ENCODE assay signal across 13 cellular contexts in genomic region chr6:71706523-71706922, GRCh38.
DNase-seq lines count a peak whose midpoint lies in the region; ATAC-seq and TF ChIP-seq lines count a peak whose summit lies in the region.
"Had no signal": no experiment of that assay in that cellular context is flagged by ENCODE, and none has a peak within 500 bp of the region (broad histone marks: within the 10 kb centered on the region; RNA-seq: fewer than 3 reads in every experiment).

No MANE protein-coding gene starts in this region.

- POLR2A ChIA-PET in PC-9 (lab: Charles Lee; ENCODE audit: unreplicated experiment) = no interaction called here

- DNase-seq in NAMALWA (ENCODE audit: low spot score) (peak; percentile 38), stomach (no peak), PC-9 (no peak)
- no peak for DNase-seq in activated T-helper 2 cell treated with anti-CD3 and anti-CD28 coated beads, Interferon-gamma antibody, Interleukin-2, Interleukin-4, amounts not matched to agents 10 μg/mL and 5 μg/mL and 100 μg/mL, durations not matched to agents 14 hours and 24 hours and 36 hours (ENCODE audit: low spot score)
- no peak for DNase-seq in stimulated activated CD4-positive, alpha-beta T cell treated with anti-CD3 and anti-CD28 coated beads, Interleukin-2, amount 100 ng/mL, for 48 hours
- DNase-seq: activated CD4-positive, CD25-positive, alpha-beta regulatory T cell; BE2C; NCI-H1092 treated with DMSO at 0.1 percent for 48 hours; NCI-H226; Peyer's patch had no signal

- TF ChIP-seq EP300 in stomach (IDR thresholded peaks at IDR 0.05) = no peak

- intact Hi-C loops in stomach (cut with DNase I; ENCODE audit: low total_unique reads) (no loop called here), PC-9 (cut with micrococcal nuclease; ENCODE audit: unreplicated experiment) (no loop called here)
- intact Hi-C loops in activated T-helper 2 cell treated with anti-CD3 and anti-CD28 coated beads, Interferon-gamma antibody, Interleukin-2, Interleukin-4, amounts not matched to agents 10 μg/mL and 5 μg/mL and 100 μg/mL, durations not matched to agents 14 hours and 24 hours and 36 hours (cut with micrococcal nuclease) = no loop called here

- no peaks in the 10 kb centered on the region for H3K36me3 ChIP-seq in stomach
- H3K36me3 ChIP-seq in PC-9 (ENCODE audit: low read depth) = no peaks in the 10 kb centered on the region
- H3K36me3 ChIP-seq: BE2C, Peyer's patch had no signal

- no peak overlapping the region for H3K27ac Mint-ChIP-seq in activated T-helper 2 cell treated with anti-CD3 and anti-CD28 coated beads, Interferon-gamma antibody, Interleukin-2, Interleukin-4, amounts not matched to agents 10 μg/mL and 5 μg/mL and 100 μg/mL, durations not matched to agents 14 hours and 24 hours and 36 hours

- H3K4me3 Mint-ChIP-seq in activated T-helper 2 cell treated with anti-CD3 and anti-CD28 coated beads, Interferon-gamma antibody, Interleukin-2, Interleukin-4, amounts not matched to agents 10 μg/mL and 5 μg/mL and 100 μg/mL, durations not matched to agents 14 hours and 24 hours and 36 hours (ENCODE audit: low read depth) = no peak overlapping the region

- no peak overlapping the region for H3K27ac ChIP-seq in stomach
- H3K27ac ChIP-seq in PC-9 = no peak overlapping the region
- H3K27ac ChIP-seq: Peyer's patch had no signal

- H3K9me2 ChIP-seq in PC-9 (ENCODE audit: insufficient read depth) = no peaks in the 10 kb centered on the region

- H3K36me3 Mint-ChIP-seq in activated T-helper 2 cell treated with anti-CD3 and anti-CD28 coated beads, Interferon-gamma antibody, Interleukin-2, Interleukin-4, amounts not matched to agents 10 μg/mL and 5 μg/mL and 100 μg/mL, durations not matched to agents 14 hours and 24 hours and 36 hours (ENCODE audit: low read depth) = no peaks in the 10 kb centered on the region

- no peaks in the 10 kb centered on the region for H4K20me1 ChIP-seq in PC-9 (ENCODE audit: insufficient read depth)

- H3K4me2 ChIP-seq in PC-9 = no peak overlapping the region

- no peak overlapping the region for H2AFZ ChIP-seq in PC-9

- no peaks in the 10 kb centered on the region for H3K4me1 ChIP-seq in stomach
- no peaks in the 10 kb centered on the region for H3K4me1 ChIP-seq in PC-9 (replicated peaks; ENCODE audit: insufficient read depth)
- H3K4me1 ChIP-seq: BE2C, Peyer's patch had no signal

- peak; percentile 91 for ATAC-seq in GM18867 (IDR thresholded peaks at IDR 0.05; ENCODE audit: unreplicated experiment)
- ATAC-seq in GM21515 (IDR thresholded peaks at IDR 0.05; ENCODE audit: unreplicated experiment) = peak; percentile 74
- peak; percentile 70 for ATAC-seq in HG03103 (IDR thresholded peaks at IDR 0.05; ENCODE audit: low read depth, unreplicated experiment)

- H3K4me3 ChIP-seq in stomach (no peak overlapping the region), PC-9 (no peak overlapping the region)
- H3K4me3 ChIP-seq: Peyer's patch had no signal

- H3K27me3 Mint-ChIP-seq in activated T-helper 2 cell treated with anti-CD3 and anti-CD28 coated beads, Interferon-gamma antibody, Interleukin-2, Interleukin-4, amounts not matched to agents 10 μg/mL and 5 μg/mL and 100 μg/mL, durations not matched to agents 14 hours and 24 hours and 36 hours (ENCODE audit: low read depth) = no peaks in the 10 kb centered on the region

- no peaks in the 10 kb centered on the region for H3K9me3 Mint-ChIP-seq in activated T-helper 2 cell treated with anti-CD3 and anti-CD28 coated beads, Interferon-gamma antibody, Interleukin-2, Interleukin-4, amounts not matched to agents 10 μg/mL and 5 μg/mL and 100 μg/mL, durations not matched to agents 14 hours and 24 hours and 36 hours

- no peak for TF ChIP-seq CTCF in stomach (IDR thresholded peaks at IDR 0.05)
- TF ChIP-seq CTCF in PC-9 (conservative IDR thresholded peaks at IDR 0.05) = no peak

- CTCF ChIA-PET in PC-9 (lab: Charles Lee) = no interaction called here

- BruUV-seq in PC-9 (replicated peaks; lab: Mats Ljungman, UMichigan) = no TSS peak

- TF ChIP-seq POLR2A in stomach (IDR thresholded peaks at IDR 0.05) = no peak

- no peaks in the 10 kb centered on the region for H3K79me2 ChIP-seq in PC-9 (ENCODE audit: low read depth)

- 31 to 48% (median 36%) methylated on average over 1 of the region's 1 CpG for WGBS in stomach, 5 donors

- H3K27me3 ChIP-seq in stomach = no peaks in the 10 kb centered on the region
- no peaks in the 10 kb centered on the region for H3K27me3 ChIP-seq in PC-9 (ENCODE audit: insufficient read depth, low read depth)
- H3K27me3 ChIP-seq: BE2C, Peyer's patch had no signal

- H3F3A ChIP-seq in PC-9 (ENCODE audit: insufficient read depth, low read depth) = no peaks in the 10 kb centered on the region

- H3K9me3 ChIP-seq in stomach (peaks cover 0 to 4% (median 0%) of the 10 kb centered on the region in 4 donors), PC-9 (ENCODE audit: insufficient read depth, low read depth) (no peaks in the 10 kb centered on the region; the same call in 1 of the 2 replicates)
- H3K9me3 ChIP-seq: BE2C, Peyer's patch had no signal

- H3K4me1 Mint-ChIP-seq in activated T-helper 2 cell treated with anti-CD3 and anti-CD28 coated beads, Interferon-gamma antibody, Interleukin-2, Interleukin-4, amounts not matched to agents 10 μg/mL and 5 μg/mL and 100 μg/mL, durations not matched to agents 14 hours and 24 hours and 36 hours (ENCODE audit: low read depth) = no peaks in the 10 kb centered on the region
